ENCODE assay signal across 1 cellular context in genomic region chr7:44771358-44771757, GRCh38.
TF ChIP-seq lines count a peak whose summit lies in the region.

No MANE protein-coding gene starts in this region.

TF ChIP-seq in WTC11, 78 proteins besides CTCF, POLR2A, EP300 and RAD21 (continued from another document):
- TF ChIP-seq ZNF532 (CRISPR knock-in tag; IDR thresholded peaks at IDR 0.05; ENCODE audit: borderline replicate concordance), result no peak
- no peak for TF ChIP-seq PREB (CRISPR knock-in tag; IDR thresholded peaks at IDR 0.05; ENCODE audit: borderline replicate concordance)
- TF ChIP-seq MXD4 (CRISPR knock-in tag; IDR thresholded peaks at IDR 0.05; ENCODE audit: borderline replicate concordance), result no peak
- TF ChIP-seq ZNF396 (CRISPR knock-in tag; IDR thresholded peaks at IDR 0.05; ENCODE audit: borderline replicate concordance), result no peak
- TF ChIP-seq, protein P1, sequence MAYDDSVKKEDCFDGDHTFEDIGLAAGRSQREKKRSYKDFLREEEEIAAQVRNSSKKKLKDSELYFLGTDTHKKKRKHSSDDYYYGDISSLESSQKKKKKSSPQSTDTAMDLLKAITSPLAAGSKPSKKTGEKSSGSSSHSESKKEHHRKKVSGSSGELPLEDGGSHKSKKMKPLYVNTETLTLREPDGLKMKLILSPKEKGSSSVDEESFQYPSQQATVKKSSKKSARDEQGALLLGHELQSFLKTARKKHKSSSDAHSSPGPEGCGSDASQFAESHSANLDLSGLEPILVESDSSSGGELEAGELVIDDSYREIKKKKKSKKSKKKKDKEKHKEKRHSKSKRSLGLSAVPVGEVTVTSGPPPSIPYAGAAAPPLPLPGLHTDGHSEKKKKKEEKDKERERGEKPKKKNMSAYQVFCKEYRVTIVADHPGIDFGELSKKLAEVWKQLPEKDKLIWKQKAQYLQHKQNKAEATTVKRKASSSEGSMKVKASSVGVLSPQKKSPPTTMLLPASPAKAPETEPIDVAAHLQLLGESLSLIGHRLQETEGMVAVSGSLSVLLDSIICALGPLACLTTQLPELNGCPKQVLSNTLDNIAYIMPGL (CRISPR knock-in tag; IDR thresholded peaks at IDR 0.05), result no peak
- TF ChIP-seq NFYB (CRISPR knock-in tag; conservative IDR thresholded peaks at IDR 0.05; ENCODE audit: low read depth), result no peak
- TF ChIP-seq, protein P2, sequence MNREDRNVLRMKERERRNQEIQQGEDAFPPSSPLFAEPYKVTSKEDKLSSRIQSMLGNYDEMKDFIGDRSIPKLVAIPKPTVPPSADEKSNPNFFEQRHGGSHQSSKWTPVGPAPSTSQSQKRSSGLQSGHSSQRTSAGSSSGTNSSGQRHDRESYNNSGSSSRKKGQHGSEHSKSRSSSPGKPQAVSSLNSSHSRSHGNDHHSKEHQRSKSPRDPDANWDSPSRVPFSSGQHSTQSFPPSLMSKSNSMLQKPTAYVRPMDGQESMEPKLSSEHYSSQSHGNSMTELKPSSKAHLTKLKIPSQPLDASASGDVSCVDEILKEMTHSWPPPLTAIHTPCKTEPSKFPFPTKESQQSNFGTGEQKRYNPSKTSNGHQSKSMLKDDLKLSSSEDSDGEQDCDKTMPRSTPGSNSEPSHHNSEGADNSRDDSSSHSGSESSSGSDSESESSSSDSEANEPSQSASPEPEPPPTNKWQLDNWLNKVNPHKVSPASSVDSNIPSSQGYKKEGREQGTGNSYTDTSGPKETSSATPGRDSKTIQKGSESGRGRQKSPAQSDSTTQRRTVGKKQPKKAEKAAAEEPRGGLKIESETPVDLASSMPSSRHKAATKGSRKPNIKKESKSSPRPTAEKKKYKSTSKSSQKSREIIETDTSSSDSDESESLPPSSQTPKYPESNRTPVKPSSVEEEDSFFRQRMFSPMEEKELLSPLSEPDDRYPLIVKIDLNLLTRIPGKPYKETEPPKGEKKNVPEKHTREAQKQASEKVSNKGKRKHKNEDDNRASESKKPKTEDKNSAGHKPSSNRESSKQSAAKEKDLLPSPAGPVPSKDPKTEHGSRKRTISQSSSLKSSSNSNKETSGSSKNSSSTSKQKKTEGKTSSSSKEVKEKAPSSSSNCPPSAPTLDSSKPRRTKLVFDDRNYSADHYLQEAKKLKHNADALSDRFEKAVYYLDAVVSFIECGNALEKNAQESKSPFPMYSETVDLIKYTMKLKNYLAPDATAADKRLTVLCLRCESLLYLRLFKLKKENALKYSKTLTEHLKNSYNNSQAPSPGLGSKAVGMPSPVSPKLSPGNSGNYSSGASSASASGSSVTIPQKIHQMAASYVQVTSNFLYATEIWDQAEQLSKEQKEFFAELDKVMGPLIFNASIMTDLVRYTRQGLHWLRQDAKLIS (CRISPR knock-in tag; IDR thresholded peaks at IDR 0.05; ENCODE audit: borderline replicate concordance), result no peak
- no peak for TF ChIP-seq MLX (CRISPR knock-in tag; IDR thresholded peaks at IDR 0.05)
